In genomic region chr1:229986737-229987364, GRCh38 we compare ENCODE assay signal across 22 cellular contexts.
"Had no signal": no experiment of that assay in that cellular context is flagged by ENCODE, and none has a peak within 500 bp of the region (broad histone marks: within the 10 kb centered on the region; RNA-seq: fewer than 3 reads in every experiment).

No MANE protein-coding gene starts in this region.

- H3K36me3 ChIP-seq: gastrocnemius medialis, left lung, ovary, sigmoid colon, stomach, thyroid gland had no signal

- H3K27ac ChIP-seq: gastrocnemius medialis, left lung, ovary, psoas muscle, sigmoid colon, stomach, thyroid gland had no signal

- FAIRE-seq: kidney had no signal

- H3K27me3 ChIP-seq: gastrocnemius medialis, left lung, ovary, sigmoid colon, stomach, thyroid gland had no signal

- H3K9me3 ChIP-seq: gastrocnemius medialis, left lung, ovary, psoas muscle, sigmoid colon, stomach, thyroid gland had no signal

- H3K4me1 ChIP-seq: left lung, sigmoid colon, stomach, thyroid gland had no signal

- DNase-seq: cortex of kidney; effector memory CD8-positive, alpha-beta T cell; foreskin fibroblast; gastrocnemius medialis; head of caudate nucleus; kidney; left lung; mesenchymal stem cell; naive thymus-derived CD8-positive, alpha-beta T cell; nephron progenitor cell; nucleus accumbens; ovary; posterior cingulate gyrus; psoas muscle; right cardiac atrium; sigmoid colon; stimulated activated CD4-positive, alpha-beta T cell treated with anti-CD3 and anti-CD28 coated beads, Interleukin-2, amount 100 ng/mL, for 24 hours; stimulated activated CD4-positive, alpha-beta T cell treated with anti-CD3 and anti-CD28 coated beads, Interleukin-4, amount 100 ng/mL, for 24 hours; stimulated activated naive CD4-positive, alpha-beta T cell treated with Interleukin-2 at 50 U/mL for 16 hours; stomach; thyroid gland had no signal

- ATAC-seq: effector memory CD8-positive, alpha-beta T cell; gastrocnemius medialis; left lung; naive thymus-derived CD8-positive, alpha-beta T cell; psoas muscle; right cardiac atrium; stimulated activated effector memory CD8-positive, alpha-beta T cell treated with anti-CD3 and anti-CD28 coated beads, Interleukin-12 subunit alpha, Interleukin-12 subunit beta, amount 100 ng/mL, for 72 hours had no signal

- H3K4me3 ChIP-seq: gastrocnemius medialis, left lung, ovary, psoas muscle, sigmoid colon, stomach, thyroid gland had no signal
